Comparison of ENCODE assay signal across 15 cellular contexts in genomic region chr3:25259871-25260270, GRCh38.
DNase-seq lines count a peak whose midpoint lies in the region; ATAC-seq and TF ChIP-seq lines count a peak whose summit lies in the region.
"Had no signal": no experiment of that assay in that cellular context is flagged by ENCODE, and none has a peak within 500 bp of the region (broad histone marks: within the 10 kb centered on the region; RNA-seq: fewer than 3 reads in every experiment).

No MANE protein-coding gene starts in this region.

- POLR2A ChIA-PET in WTC11 (lab: Charles Lee), result no interaction called here

- no peaks in the 10 kb centered on the region for H3K27me3 Mint-ChIP-seq in osteocyte (ENCODE audit: unreplicated experiment)
- H3K27me3 Mint-ChIP-seq in stimulated activated naive B cell treated with anti-CD40 and anti-IgM and Interleukin-4, amounts not matched to agents 10 μg/mL and 1 μg/mL and 100 μg/mL, for 72 hours, result no peaks in the 10 kb centered on the region
- H3K27me3 Mint-ChIP-seq in endothelial cell (ENCODE audit: unreplicated experiment), result peaks cover 1% of the 10 kb centered on the region
- no peaks in the 10 kb centered on the region; the same call in 1 of the 2 replicates for H3K27me3 Mint-ChIP-seq in WTC11 (ENCODE audit: low read depth)
- H3K27me3 Mint-ChIP-seq: activated naive CD8-positive, alpha-beta T cell treated with anti-CD3 and anti-CD28 coated beads, Interleukin-2, amount 50 U/mL, for 24 hours had no signal

- no peaks in the 10 kb centered on the region for H3K36me3 Mint-ChIP-seq in osteocyte (ENCODE audit: unreplicated experiment)
- no peaks in the 10 kb centered on the region for H3K36me3 Mint-ChIP-seq in stimulated activated naive B cell treated with anti-CD40 and anti-IgM and Interleukin-4, amounts not matched to agents 10 μg/mL and 1 μg/mL and 100 μg/mL, for 72 hours
- no peaks in the 10 kb centered on the region for H3K36me3 Mint-ChIP-seq in endothelial cell (ENCODE audit: low read depth, unreplicated experiment)
- no peaks in the 10 kb centered on the region for H3K36me3 Mint-ChIP-seq in WTC11

- peak; percentile 21 for DNase-seq in Ammon's horn (ENCODE audit: low spot score)
- DNase-seq in RPMI7951 (ENCODE audit: low read depth), result peak; percentile 27
- DNase-seq in osteocyte (ENCODE audit: extremely low spot score, unreplicated experiment), result no peak
- DNase-seq in stimulated activated naive B cell treated with anti-CD40 and anti-IgM and Interleukin-4, amounts not matched to agents 10 μg/mL and 1 μg/mL and 100 μg/mL, for 72 hours, result no peak
- no peak for DNase-seq in endothelial cell (ENCODE audit: low spot score)
- DNase-seq in WTC11 (ENCODE audit: low spot score), result no peak
- DNase-seq: activated effector memory CD4-positive, alpha-beta T cell treated with anti-CD3 and anti-CD28 coated beads, Interleukin-2, amount 50 U/mL, for 16 hours; activated naive CD8-positive, alpha-beta T cell treated with anti-CD3 and anti-CD28 coated beads, Interleukin-2, amount 50 U/mL, for 24 hours; NCI-H1694; NCI-H748 treated with DMSO at 0.1 percent for 48 hours; Right ventricle myocardium superior had no signal

- no peaks in the 10 kb centered on the region for H3K36me3 ChIP-seq in ectodermal cell (ENCODE audit: control insufficient read depth, insufficient read depth, low read length)

- no peak for ATAC-seq in stimulated activated naive B cell treated with anti-CD40 and anti-IgM and Interleukin-4, amounts not matched to agents 10 μg/mL and 1 μg/mL and 100 μg/mL, for 72 hours (replicated peaks)
- ATAC-seq in HG02840 (IDR thresholded peaks at IDR 0.05; ENCODE audit: low FRiP score, unreplicated experiment) (no peak), WTC11 (no peak)
- ATAC-seq: activated naive CD8-positive, alpha-beta T cell treated with anti-CD3 and anti-CD28 coated beads, Interleukin-2, amount 50 U/mL, for 24 hours had no signal

- peak overlapping the region; percentile 72 for H3K27ac ChIP-seq in ectodermal cell (ENCODE audit: insufficient read depth, low read depth, low read length, poor library complexity, severe bottlenecking)

- H3K27me3 ChIP-seq in ectodermal cell (ENCODE audit: control insufficient read depth, insufficient read depth, low read length, poor library complexity, severe bottlenecking), result no peaks in the 10 kb centered on the region

- no peaks in the 10 kb centered on the region for H3K4me1 ChIP-seq in ectodermal cell (ENCODE audit: control insufficient read depth, insufficient read depth, low read length)

- no peak for TF ChIP-seq CTCF in osteocyte (IDR thresholded peaks at IDR 0.05)
- TF ChIP-seq CTCF in endothelial cell (IDR thresholded peaks at IDR 0.05; ENCODE audit: unreplicated experiment), result no peak
- TF ChIP-seq CTCF in WTC11 (IDR thresholded peaks at IDR 0.05), result no peak

- whole genome bisulfite sequencing in ectodermal cell, 2 experiments, result 23 to 31% methylated on average over 2 to 3 of the region's 3 CpGs

- H3K9me3 Mint-ChIP-seq in osteocyte (ENCODE audit: unreplicated experiment) (peaks cover 19% of the 10 kb centered on the region), endothelial cell (ENCODE audit: unreplicated experiment) (no peaks in the 10 kb centered on the region), WTC11 (peaks cover 13% of the 10 kb centered on the region; the same call in 1 of the 2 replicates)
- H3K9me3 Mint-ChIP-seq in stimulated activated naive B cell treated with anti-CD40 and anti-IgM and Interleukin-4, amounts not matched to agents 10 μg/mL and 1 μg/mL and 100 μg/mL, for 72 hours, result peaks cover 1 to 9% of the 10 kb centered on the region in 2 donors

- CTCF ChIA-PET in WTC11 (lab: Charles Lee), result interaction anchor here (0.6 kb wide), 1 partner anchor 450 kb away, joined by 5 read pairs; no protein-coding TSS in a partner anchor

- peak overlapping the region; percentile 88 for H3K27ac Mint-ChIP-seq in osteocyte (ENCODE audit: unreplicated experiment)
- no peak overlapping the region for H3K27ac Mint-ChIP-seq in stimulated activated naive B cell treated with anti-CD40 and anti-IgM and Interleukin-4, amounts not matched to agents 10 μg/mL and 1 μg/mL and 100 μg/mL, for 72 hours
- H3K27ac Mint-ChIP-seq in endothelial cell (ENCODE audit: unreplicated experiment), result no peak overlapping the region
- H3K27ac Mint-ChIP-seq in WTC11, result no peak overlapping the region; the same call in 1 of the 2 replicates
- H3K27ac Mint-ChIP-seq: activated naive CD8-positive, alpha-beta T cell treated with anti-CD3 and anti-CD28 coated beads, Interleukin-2, amount 50 U/mL, for 24 hours; mesothelial cell of epicardium had no signal

- H3K4me3 Mint-ChIP-seq in osteocyte (ENCODE audit: unreplicated experiment) (peak overlapping the region; percentile 33), endothelial cell (ENCODE audit: unreplicated experiment) (no peak overlapping the region), WTC11 (no peak overlapping the region)
- H3K4me3 Mint-ChIP-seq in stimulated activated naive B cell treated with anti-CD40 and anti-IgM and Interleukin-4, amounts not matched to agents 10 μg/mL and 1 μg/mL and 100 μg/mL, for 72 hours, result no peak overlapping the region
- H3K4me3 Mint-ChIP-seq: activated naive CD8-positive, alpha-beta T cell treated with anti-CD3 and anti-CD28 coated beads, Interleukin-2, amount 50 U/mL, for 24 hours; mesothelial cell of epicardium; nephron had no signal

- no peak overlapping the region for H3K4me3 ChIP-seq in ectodermal cell (ENCODE audit: insufficient read depth, low read depth, low read length)

- H3K4me1 Mint-ChIP-seq in osteocyte (ENCODE audit: unreplicated experiment) (peaks cover 65% of the 10 kb centered on the region), endothelial cell (ENCODE audit: unreplicated experiment) (no peaks in the 10 kb centered on the region), WTC11 (peaks cover 3% of the 10 kb centered on the region; the same call in 1 of the 2 replicates)
- H3K4me1 Mint-ChIP-seq in stimulated activated naive B cell treated with anti-CD40 and anti-IgM and Interleukin-4, amounts not matched to agents 10 μg/mL and 1 μg/mL and 100 μg/mL, for 72 hours, result no peaks in the 10 kb centered on the region
- H3K4me1 Mint-ChIP-seq: activated naive CD8-positive, alpha-beta T cell treated with anti-CD3 and anti-CD28 coated beads, Interleukin-2, amount 50 U/mL, for 24 hours; nephron had no signal

- no peaks in the 10 kb centered on the region for H3K9me3 ChIP-seq in ectodermal cell (ENCODE audit: control insufficient read depth, low read length)

TF ChIP-seq in WTC11, 78 proteins besides CTCF, POLR2A, EP300 and RAD21:
- TF ChIP-seq ZNF396 (CRISPR knock-in tag; IDR thresholded peaks at IDR 0.05; ENCODE audit: borderline replicate concordance) (no peak), JAZF1 (CRISPR knock-in tag; IDR thresholded peaks at IDR 0.05) (no peak), ZNF423 (CRISPR knock-in tag; IDR thresholded peaks at IDR 0.05) (no peak), NR3C1 (CRISPR knock-in tag; conservative IDR thresholded peaks at IDR 0.05; ENCODE audit: low read depth) (no peak), ZNF317 (CRISPR knock-in tag; IDR thresholded peaks at IDR 0.05; ENCODE audit: borderline replicate concordance, low read depth) (no peak), ZNF671 (CRISPR knock-in tag; IDR thresholded peaks at IDR 0.05) (no peak), PREB (CRISPR knock-in tag; IDR thresholded peaks at IDR 0.05; ENCODE audit: borderline replicate concordance) (no peak), JUN (CRISPR knock-in tag; IDR thresholded peaks at IDR 0.05) (no peak), CREM (CRISPR knock-in tag; IDR thresholded peaks at IDR 0.05) (no peak), ZNF219 (CRISPR knock-in tag; IDR thresholded peaks at IDR 0.05; ENCODE audit: borderline replicate concordance) (no peak)

Comparison
In these comparisons a context has a peak if more than half of its experiments do, and no peak if none do; other contexts are left out.
1. DNase-seq: peak in Ammon's horn (single experiment) and RPMI7951 (single experiment); none in osteocyte (single experiment), stimulated activated naive B cell treated with anti-CD40 and anti-IgM and Interleukin-4, amounts not matched to agents 10 μg/mL and 1 μg/mL and 100 μg/mL, for 72 hours (single experiment), endothelial cell (single experiment) and WTC11 (single experiment).